8 cellular contexts compared by ENCODE assay signal in the genomic region with DNA sequence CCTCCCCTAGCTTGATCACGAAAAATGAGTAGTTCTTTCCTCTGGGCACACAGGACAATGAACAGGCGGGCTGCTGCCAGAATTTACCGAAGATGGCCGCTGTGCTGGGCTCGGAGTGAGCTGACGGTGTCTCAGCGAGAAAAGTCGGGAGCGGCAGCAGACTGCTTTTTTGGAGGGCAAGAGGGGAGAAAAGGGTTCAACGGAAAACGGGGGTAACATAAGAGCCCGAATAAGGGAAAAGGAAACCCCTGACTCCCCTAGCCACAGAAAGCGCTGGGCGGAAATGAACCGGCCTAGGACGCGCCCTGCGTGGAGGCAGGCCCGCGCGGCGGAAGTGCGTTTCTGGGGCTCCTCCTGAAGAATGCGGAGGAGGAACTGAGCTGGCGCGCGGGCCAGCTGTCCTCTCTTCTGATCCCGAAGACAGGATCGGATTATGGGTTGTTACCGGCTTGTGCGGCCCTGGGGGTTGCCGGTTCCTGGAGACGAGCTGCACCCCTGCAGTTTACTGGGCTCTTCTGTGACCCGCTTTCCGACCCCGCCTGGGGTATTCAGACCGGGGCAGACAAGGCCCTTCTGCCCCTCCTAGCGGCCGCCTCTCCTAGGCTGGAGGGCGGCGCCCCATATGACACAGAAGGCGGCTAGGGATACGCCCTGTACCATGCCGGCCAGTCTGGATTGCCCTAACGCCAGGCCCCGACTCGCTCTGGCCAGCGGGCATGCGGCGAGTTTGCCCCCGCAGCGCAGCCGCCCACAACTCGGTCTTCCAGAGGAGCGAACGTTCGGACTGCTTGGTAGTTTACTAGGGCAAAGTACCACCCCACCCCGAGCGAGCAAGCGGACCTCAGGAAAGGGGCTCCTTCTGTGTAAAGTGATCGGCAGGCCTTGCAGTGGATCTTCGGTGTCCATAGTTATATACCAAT. TPM values are rescaled to one million over a fixed set of nuclear protein-coding genes. Genes with fewer than 3 reads are reported as not detected.
DNase-seq lines count a peak whose midpoint lies in the region; ATAC-seq, FAIRE-seq and TF ChIP-seq lines count a peak whose summit lies in the region.

No MANE protein-coding gene starts in this region.

- H3K4me3 ChIP-seq in pancreas = peak overlapping the region; percentile 32 to 58 (median 49)
- H3K4me3 ChIP-seq in tibial artery = peak overlapping the region; percentile 60 to 83

- no CpG with 5 or more reads among the region's 62 CpGs for WGBS in H9 (ENCODE audit: extremely low coverage, insufficient read length, low lambda C conversion rate)
- 1% methylated on average over 60 to 62 of the region's 62 CpGs for WGBS in pancreas, 2 donors

- no peak overlapping the region for H2BK5ac ChIP-seq in H9 (ENCODE audit: insufficient read length, low read length)

- no peaks in the 10 kb centered on the region for H3K79me1 ChIP-seq in H9 (ENCODE audit: insufficient read depth, low read depth, low read length, poor library complexity, severe bottlenecking)

- H2BK12ac ChIP-seq in H9 (ENCODE audit: insufficient read length, low read depth, low read length) = no peak overlapping the region

- peaks cover 4% of the 10 kb centered on the region for H3K23me2 ChIP-seq in H9 (ENCODE audit: insufficient read length, low read depth, low read length, poor library complexity, severe bottlenecking)

- no peaks in the 10 kb centered on the region for H3K36me3 Mint-ChIP-seq in H9 (ENCODE audit: insufficient read depth in 1 of 3, low read depth in 3 of 3)
- H3K36me3 Mint-ChIP-seq in activated naive CD4-positive, alpha-beta T cell treated with anti-CD3 and anti-CD28 coated beads, Interleukin-2, amount 50 U/mL, for 24 hours = peaks cover 3% of the 10 kb centered on the region

- H3K27ac Mint-ChIP-seq in H9 = peak overlapping the region; percentile 100
- H3K27ac Mint-ChIP-seq in activated naive CD4-positive, alpha-beta T cell treated with anti-CD3 and anti-CD28 coated beads, Interleukin-2, amount 50 U/mL, for 24 hours = peak overlapping the region; percentile 99

- H3K27ac ChIP-seq in H9 (ENCODE audit: insufficient read length, low read depth, low read length) (peak overlapping the region; percentile 15), pancreas (peak overlapping the region; percentile 95 to 98 (median 97)), tibial artery (peak overlapping the region; percentile 90 to 97)

- no peak overlapping the region for H3K56ac ChIP-seq in H9 (ENCODE audit: insufficient read length, low read depth, low read length)

- peak overlapping the region; percentile 38 for H3T11ph ChIP-seq in H9 (ENCODE audit: low read length)

- H3K9me3 ChIP-seq in H9 (ENCODE audit: control insufficient read depth, low read depth, low read length) (no peaks in the 10 kb centered on the region), pancreas (no peaks in the 10 kb centered on the region), tibial artery (no peaks in the 10 kb centered on the region)

- H3K27me3 ChIP-seq in H9 (ENCODE audit: insufficient read depth, low read length) (no peaks in the 10 kb centered on the region), pancreas (no peaks in the 10 kb centered on the region), tibial artery (no peaks in the 10 kb centered on the region)

- no peak overlapping the region for H4K91ac ChIP-seq in H9 (ENCODE audit: insufficient read length, low read depth, low read length)

- H3K23ac ChIP-seq in H9 (ENCODE audit: insufficient read length, low read depth, low read length) = no peak overlapping the region

- H3K36me3 ChIP-seq in pancreas = no peaks in the 10 kb centered on the region
- no peaks in the 10 kb centered on the region for H3K36me3 ChIP-seq in tibial artery

- intact Hi-C loops in head of caudate nucleus (cut with DNase I) (loop anchor here (1.0 kb wide), 1 partner anchor 29 kb away; no protein-coding TSS in a partner anchor), pancreas (cut with DNase I) (no loop called here), tibial artery (cut with DNase I; ENCODE audit: low total_unique reads) (no loop called here)

- H2AK5ac ChIP-seq in H9 (ENCODE audit: insufficient read length, low read length) = no peak overlapping the region

- H3K27me3 Mint-ChIP-seq in H9 (ENCODE audit: low read depth) = no peaks in the 10 kb centered on the region
- no peaks in the 10 kb centered on the region for H3K27me3 Mint-ChIP-seq in activated naive CD4-positive, alpha-beta T cell treated with anti-CD3 and anti-CD28 coated beads, Interleukin-2, amount 50 U/mL, for 24 hours

- peak overlapping the region; percentile 55 for H3K4me2 ChIP-seq in H9 (ENCODE audit: insufficient read depth, insufficient read length, low read length)

- H2BK120ac ChIP-seq in H9 (ENCODE audit: low read depth, low read length, poor library complexity, severe bottlenecking) = peak overlapping the region; percentile 7

- H2BK15ac ChIP-seq in H9 (ENCODE audit: low read depth, low read length) = no peak overlapping the region

- FAIRE-seq in pancreas (lab: Jason Lieb, UNC) = no peak

- TF ChIP-seq CTCF in H9 (conservative IDR thresholded peaks at IDR 0.05) (peak; percentile 56), pancreas (IDR thresholded peaks at IDR 0.05) (peak; percentile 18 to 26 (median 20)), tibial artery (IDR thresholded peaks at IDR 0.05) (peak; percentile 53 to 65)

- no peaks in the 10 kb centered on the region for H4K20me1 ChIP-seq in H9 (ENCODE audit: control insufficient read depth, insufficient read depth, insufficient read length)

- H3K4me1 ChIP-seq in H9 (ENCODE audit: insufficient read depth, low read length) (no peaks in the 10 kb centered on the region; the same call in 1 of the 2 replicates), pancreas (peaks cover 4 to 52% (median 24%) of the 10 kb centered on the region in 3 donors), tibial artery (peaks cover 0 to 63% (median 55%) of the 10 kb centered on the region in 4 donors)

- peak overlapping the region; percentile 87 for H3K9ac ChIP-seq in H9 (ENCODE audit: extremely low read depth, insufficient read length, low read length)

- H3K79me2 ChIP-seq in H9 (ENCODE audit: insufficient read depth, low read length) = peaks cover 4% of the 10 kb centered on the region; the same call in 1 of the 2 replicates

- H4K5ac ChIP-seq in H9 (ENCODE audit: insufficient read length, low read depth, low read length) = no peak overlapping the region

- H2AFZ ChIP-seq in H9 (ENCODE audit: low read length) = no peak overlapping the region

- peak; percentile 71 for DNase-seq in GM04504 (ENCODE audit: low read depth)
- peak; percentile 91 for DNase-seq in H9
- DNase-seq in M059J (ENCODE audit: low read depth) = peak; percentile 89
- DNase-seq in SK-N-DZ (ENCODE audit: low spot score) = peak; percentile 71
- DNase-seq in head of caudate nucleus = peak; percentile 69 to 95 (median 89)
- DNase-seq in pancreas = peak; percentile 77 to 94 (median 87)
- peak; percentile 92 to 94 for DNase-seq in tibial artery

- peak overlapping the region; percentile 96 to 98 for H3K4me3 Mint-ChIP-seq in H9
- peak overlapping the region; percentile 92 for H3K4me3 Mint-ChIP-seq in activated naive CD4-positive, alpha-beta T cell treated with anti-CD3 and anti-CD28 coated beads, Interleukin-2, amount 50 U/mL, for 24 hours

- no peak overlapping the region for H2BK20ac ChIP-seq in H9 (ENCODE audit: low read depth, low read length, poor library complexity, severe bottlenecking)

- peaks cover 56 to 74% of the 10 kb centered on the region in 2 experiments for H3K4me1 Mint-ChIP-seq in H9
- H3K4me1 Mint-ChIP-seq in activated naive CD4-positive, alpha-beta T cell treated with anti-CD3 and anti-CD28 coated beads, Interleukin-2, amount 50 U/mL, for 24 hours = peaks cover 55% of the 10 kb centered on the region

- peak; percentile 91 to 95 (median 92) for ATAC-seq in pancreas

- H4K8ac ChIP-seq in H9 (replicated peaks; ENCODE audit: insufficient read length, low read depth, low read length) = no peak overlapping the region

- H3K18ac ChIP-seq in H9 (ENCODE audit: insufficient read length, low read depth, low read length) = peak overlapping the region; percentile 95

- H3K14ac ChIP-seq in H9 (ENCODE audit: insufficient read depth, low read length) = peak overlapping the region; percentile 84

- peak overlapping the region; percentile 22; the same call in 1 of the 2 replicates for H3K4ac ChIP-seq in H9 (ENCODE audit: low read depth, low read length)

- H3K9me3 Mint-ChIP-seq in H9 = no peaks in the 10 kb centered on the region
- no peaks in the 10 kb centered on the region for H3K9me3 Mint-ChIP-seq in activated naive CD4-positive, alpha-beta T cell treated with anti-CD3 and anti-CD28 coated beads, Interleukin-2, amount 50 U/mL, for 24 hours

RNA-seq across cellular contexts. Expression of a gene that starts 30.1 kb away (rescaled TPM):
- 34.2 and 38.2 TPM in 2 replicates for total RNA-seq in H9 (2021)
- 41.5 and 43.6 TPM in 2 replicates for total RNA-seq in M059J (2014; rRNA removed; shearing (Covaris generic))
- polyA plus RNA-seq in SK-N-DZ (2014; cell fraction: cytosol; rRNA removed) = 24.2 and 29.9 TPM in 2 replicates
- polyA plus RNA-seq in SK-N-DZ (2014; cell fraction: nucleus; rRNA removed) = 26.7 and 45.3 TPM in 2 replicates
- 10 to 100 TPM; 27.2 to 62.5 (median 34.7) TPM for total RNA-seq in pancreas
- 10 to 100 TPM; 14.1 to 16.3 TPM for polyA plus RNA-seq in pancreas

Comparison
In these comparisons a context has a peak if more than half of its experiments do, and no peak if none do; other contexts are left out.
1. Peak in every context shown above with its lines: DNase-seq, ATAC-seq, H3K4me3 ChIP-seq and H3K27ac ChIP-seq.
2. H3K27ac ChIP-seq: peak in every context shown above with its lines; median percentile 97 in pancreas; 94 in tibial artery; 15 in H9.